Comparison of ENCODE assay signal across 27 cellular contexts in the genomic region with DNA sequence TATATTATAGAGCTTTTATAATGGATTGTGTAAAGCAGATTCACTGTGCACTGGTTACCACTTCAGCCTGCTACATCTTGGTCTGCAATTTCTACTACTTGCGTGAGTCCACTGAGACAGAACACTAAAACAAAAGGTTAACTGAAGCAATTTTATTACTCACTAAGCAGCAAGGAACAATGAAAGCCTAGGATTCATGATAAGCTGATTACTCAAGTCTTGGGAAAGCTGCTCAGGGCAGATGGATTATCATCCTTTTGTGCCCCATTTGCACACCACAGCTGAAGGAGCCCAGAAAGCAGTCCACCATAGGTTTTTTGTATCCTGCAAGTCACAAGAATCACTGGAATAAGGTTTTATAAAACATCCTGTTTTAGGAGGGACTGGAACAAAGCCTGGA.
"Had no signal": no experiment of that assay in that cellular context is flagged by ENCODE, and none has a peak within 500 bp of the region (broad histone marks: within the 10 kb centered on the region; RNA-seq: fewer than 3 reads in every experiment).

No MANE protein-coding gene starts in this region.

- ATAC-seq: body of pancreas; effector memory CD8-positive, alpha-beta T cell; esophagus mucosa; heart right ventricle; left lung; lower lobe of right lung; naive thymus-derived CD8-positive, alpha-beta T cell; sciatic nerve; stimulated activated naive CD8-positive, alpha-beta T cell treated with anti-CD3 and anti-CD28 coated beads, Interleukin-15, Interleukin-2, amounts not matched to agents 100 U/mL and 50 U/mL, for 24 hours had no signal

- H3K9me3 ChIP-seq: adrenal gland, body of pancreas, colonic mucosa, lower lobe of right lung, thoracic aorta had no signal

- H3K27ac Mint-ChIP-seq: activated B cell treated with CpG ODN at 0.5 μM for 24 hours; activated naive CD4-positive, alpha-beta T cell treated with anti-CD3 and anti-CD28 coated beads for 36 hours; activated naive CD8-positive, alpha-beta T cell treated with anti-CD3 and anti-CD28 coated beads for 36 hours; effector memory CD8-positive, alpha-beta T cell; naive thymus-derived CD8-positive, alpha-beta T cell; type B pancreatic cell had no signal

- H3K27ac ChIP-seq: adrenal gland, body of pancreas, cardiac muscle cell, colonic mucosa, heart right ventricle, left lung, lower lobe of right lung, skin epidermis, thoracic aorta had no signal

- DNase-seq: activated B cell treated with CpG ODN at 0.5 μM for 24 hours; activated effector memory CD4-positive, alpha-beta T cell treated with anti-CD3 and anti-CD28 coated beads, Interleukin-2, amount 50 U/mL, for 16 hours; activated naive CD4-positive, alpha-beta T cell treated with anti-CD3 and anti-CD28 coated beads for 36 hours; activated naive CD8-positive, alpha-beta T cell treated with anti-CD3 and anti-CD28 coated beads for 36 hours; adrenal gland; aorta; body of pancreas; cerebellar nuclear complex; colonic mucosa; effector memory CD8-positive, alpha-beta T cell; foreskin melanocyte; heart right ventricle; left lung; lower lobe of right lung; mesenchymal stem cell; naive thymus-derived CD8-positive, alpha-beta T cell; stimulated activated CD4-positive, alpha-beta T cell treated with anti-CD3 and anti-CD28 coated beads, Interleukin-12 subunit alpha, Interleukin-12 subunit beta, amount 100 ng/mL, for 4 hours; stimulated activated CD4-positive, alpha-beta T cell treated with anti-CD3 and anti-CD28 coated beads, Interleukin-4, amount 100 ng/mL, for 1 hour; stimulated activated naive CD8-positive, alpha-beta T cell treated with anti-CD3 and anti-CD28 coated beads, Interleukin-15, Interleukin-2, amounts not matched to agents 100 U/mL and 50 U/mL, for 24 hours; T-helper 2 cell had no signal

- H3K4me3 Mint-ChIP-seq: activated B cell treated with CpG ODN at 0.5 μM for 24 hours; activated naive CD4-positive, alpha-beta T cell treated with anti-CD3 and anti-CD28 coated beads for 36 hours; activated naive CD8-positive, alpha-beta T cell treated with anti-CD3 and anti-CD28 coated beads for 36 hours; effector memory CD8-positive, alpha-beta T cell; naive thymus-derived CD8-positive, alpha-beta T cell; neural crest cell; type B pancreatic cell had no signal

- H3K36me3 Mint-ChIP-seq: activated naive CD8-positive, alpha-beta T cell treated with anti-CD3 and anti-CD28 coated beads for 36 hours; type B pancreatic cell had no signal

- H3K27me3 ChIP-seq: adrenal gland, body of pancreas, cardiac muscle cell, colonic mucosa, heart right ventricle, left lung had no signal

- H3K4me1 Mint-ChIP-seq: activated B cell treated with CpG ODN at 0.5 μM for 24 hours; activated naive CD8-positive, alpha-beta T cell treated with anti-CD3 and anti-CD28 coated beads for 36 hours; naive thymus-derived CD8-positive, alpha-beta T cell; neural crest cell had no signal

- H3K4me1 ChIP-seq: adrenal gland, body of pancreas, colonic mucosa, heart right ventricle, left lung, lower lobe of right lung had no signal

- H3K4me3 ChIP-seq: adrenal gland, body of pancreas, cardiac muscle cell, colonic mucosa, heart right ventricle, left lung, lower lobe of right lung, skin epidermis, thoracic aorta had no signal

- H3K36me3 ChIP-seq: adrenal gland, cardiac muscle cell, colonic mucosa, heart right ventricle, left lung, lower lobe of right lung, thoracic aorta had no signal

- H3K27me3 Mint-ChIP-seq: activated B cell treated with CpG ODN at 0.5 μM for 24 hours; activated naive CD8-positive, alpha-beta T cell treated with anti-CD3 and anti-CD28 coated beads for 36 hours; effector memory CD8-positive, alpha-beta T cell; type B pancreatic cell had no signal
